1 cellular context compared by ENCODE assay signal in the genomic region with DNA sequence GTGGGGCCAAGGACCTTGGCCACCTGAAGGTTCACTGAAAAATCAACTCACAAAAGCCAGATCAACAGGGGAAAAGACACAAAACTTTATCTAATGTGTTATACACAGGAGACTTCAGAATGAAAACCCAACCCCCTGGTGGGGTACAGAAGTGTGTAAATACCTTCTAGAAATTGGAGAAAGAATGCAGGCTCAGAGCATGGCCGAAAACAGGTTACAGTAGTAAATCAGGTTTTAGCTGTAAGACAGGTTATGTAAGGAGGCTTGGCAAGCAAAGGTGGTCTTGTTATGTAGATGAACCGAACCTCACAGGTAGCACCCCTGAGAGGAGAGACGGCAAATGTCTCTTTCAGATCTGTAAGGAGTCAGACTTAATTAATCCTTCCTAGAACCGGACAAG.
TF ChIP-seq lines count a peak whose summit lies in the region.

No MANE protein-coding gene starts in this region.

TF ChIP-seq in H1, 55 proteins besides CTCF, POLR2A, EP300 and RAD21 (continued from another document):
- no peak for TF ChIP-seq MAFK (IDR thresholded peaks at IDR 0.05; ENCODE audit: low read depth, low read length)
- TF ChIP-seq CHD2 (IDR thresholded peaks at IDR 0.05; ENCODE audit: low read length): no peak
- no peak for TF ChIP-seq CEBPB (IDR thresholded peaks at IDR 0.05; ENCODE audit: low read depth, low read length)
- TF ChIP-seq, protein P1, sequence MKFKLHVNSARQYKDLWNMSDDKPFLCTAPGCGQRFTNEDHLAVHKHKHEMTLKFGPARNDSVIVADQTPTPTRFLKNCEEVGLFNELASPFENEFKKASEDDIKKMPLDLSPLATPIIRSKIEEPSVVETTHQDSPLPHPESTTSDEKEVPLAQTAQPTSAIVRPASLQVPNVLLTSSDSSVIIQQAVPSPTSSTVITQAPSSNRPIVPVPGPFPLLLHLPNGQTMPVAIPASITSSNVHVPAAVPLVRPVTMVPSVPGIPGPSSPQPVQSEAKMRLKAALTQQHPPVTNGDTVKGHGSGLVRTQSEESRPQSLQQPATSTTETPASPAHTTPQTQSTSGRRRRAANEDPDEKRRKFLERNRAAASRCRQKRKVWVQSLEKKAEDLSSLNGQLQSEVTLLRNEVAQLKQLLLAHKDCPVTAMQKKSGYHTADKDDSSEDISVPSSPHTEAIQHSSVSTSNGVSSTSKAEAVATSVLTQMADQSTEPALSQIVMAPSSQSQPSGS (IDR thresholded peaks at IDR 0.05; ENCODE audit: low read length): peak; percentile 74; the same call in 1 of the 2 replicates
- TF ChIP-seq, protein P2, sequence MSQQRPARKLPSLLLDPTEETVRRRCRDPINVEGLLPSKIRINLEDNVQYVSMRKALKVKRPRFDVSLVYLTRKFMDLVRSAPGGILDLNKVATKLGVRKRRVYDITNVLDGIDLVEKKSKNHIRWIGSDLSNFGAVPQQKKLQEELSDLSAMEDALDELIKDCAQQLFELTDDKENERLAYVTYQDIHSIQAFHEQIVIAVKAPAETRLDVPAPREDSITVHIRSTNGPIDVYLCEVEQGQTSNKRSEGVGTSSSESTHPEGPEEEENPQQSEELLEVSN (IDR thresholded peaks at IDR 0.05): no peak
- no peak for TF ChIP-seq RFX5 (IDR thresholded peaks at IDR 0.05; ENCODE audit: borderline replicate concordance, low read depth, low read length)
- 0 out of 2 replicates have a peak, but pooled peaks have one; percentile 29 for TF ChIP-seq SP4 (IDR thresholded peaks at IDR 0.05; ENCODE audit: low read length)
- TF ChIP-seq GTF2F1 (IDR thresholded peaks at IDR 0.05; ENCODE audit: borderline replicate concordance, low read depth, low read length): no peak
- 0 out of 2 replicates have a peak, but pooled peaks have one; percentile 33 for TF ChIP-seq TAF1 (IDR thresholded peaks at IDR 0.05; ENCODE audit: low read depth, low read length)
- no peak for TF ChIP-seq PHF8 (conservative IDR thresholded peaks at IDR 0.05; ENCODE audit: low read depth, low read length)
- TF ChIP-seq TEAD4 (IDR thresholded peaks at IDR 0.05; ENCODE audit: low read depth, low read length): peak; percentile 51; the same call in 1 of the 2 replicates
- TF ChIP-seq, protein P3, sequence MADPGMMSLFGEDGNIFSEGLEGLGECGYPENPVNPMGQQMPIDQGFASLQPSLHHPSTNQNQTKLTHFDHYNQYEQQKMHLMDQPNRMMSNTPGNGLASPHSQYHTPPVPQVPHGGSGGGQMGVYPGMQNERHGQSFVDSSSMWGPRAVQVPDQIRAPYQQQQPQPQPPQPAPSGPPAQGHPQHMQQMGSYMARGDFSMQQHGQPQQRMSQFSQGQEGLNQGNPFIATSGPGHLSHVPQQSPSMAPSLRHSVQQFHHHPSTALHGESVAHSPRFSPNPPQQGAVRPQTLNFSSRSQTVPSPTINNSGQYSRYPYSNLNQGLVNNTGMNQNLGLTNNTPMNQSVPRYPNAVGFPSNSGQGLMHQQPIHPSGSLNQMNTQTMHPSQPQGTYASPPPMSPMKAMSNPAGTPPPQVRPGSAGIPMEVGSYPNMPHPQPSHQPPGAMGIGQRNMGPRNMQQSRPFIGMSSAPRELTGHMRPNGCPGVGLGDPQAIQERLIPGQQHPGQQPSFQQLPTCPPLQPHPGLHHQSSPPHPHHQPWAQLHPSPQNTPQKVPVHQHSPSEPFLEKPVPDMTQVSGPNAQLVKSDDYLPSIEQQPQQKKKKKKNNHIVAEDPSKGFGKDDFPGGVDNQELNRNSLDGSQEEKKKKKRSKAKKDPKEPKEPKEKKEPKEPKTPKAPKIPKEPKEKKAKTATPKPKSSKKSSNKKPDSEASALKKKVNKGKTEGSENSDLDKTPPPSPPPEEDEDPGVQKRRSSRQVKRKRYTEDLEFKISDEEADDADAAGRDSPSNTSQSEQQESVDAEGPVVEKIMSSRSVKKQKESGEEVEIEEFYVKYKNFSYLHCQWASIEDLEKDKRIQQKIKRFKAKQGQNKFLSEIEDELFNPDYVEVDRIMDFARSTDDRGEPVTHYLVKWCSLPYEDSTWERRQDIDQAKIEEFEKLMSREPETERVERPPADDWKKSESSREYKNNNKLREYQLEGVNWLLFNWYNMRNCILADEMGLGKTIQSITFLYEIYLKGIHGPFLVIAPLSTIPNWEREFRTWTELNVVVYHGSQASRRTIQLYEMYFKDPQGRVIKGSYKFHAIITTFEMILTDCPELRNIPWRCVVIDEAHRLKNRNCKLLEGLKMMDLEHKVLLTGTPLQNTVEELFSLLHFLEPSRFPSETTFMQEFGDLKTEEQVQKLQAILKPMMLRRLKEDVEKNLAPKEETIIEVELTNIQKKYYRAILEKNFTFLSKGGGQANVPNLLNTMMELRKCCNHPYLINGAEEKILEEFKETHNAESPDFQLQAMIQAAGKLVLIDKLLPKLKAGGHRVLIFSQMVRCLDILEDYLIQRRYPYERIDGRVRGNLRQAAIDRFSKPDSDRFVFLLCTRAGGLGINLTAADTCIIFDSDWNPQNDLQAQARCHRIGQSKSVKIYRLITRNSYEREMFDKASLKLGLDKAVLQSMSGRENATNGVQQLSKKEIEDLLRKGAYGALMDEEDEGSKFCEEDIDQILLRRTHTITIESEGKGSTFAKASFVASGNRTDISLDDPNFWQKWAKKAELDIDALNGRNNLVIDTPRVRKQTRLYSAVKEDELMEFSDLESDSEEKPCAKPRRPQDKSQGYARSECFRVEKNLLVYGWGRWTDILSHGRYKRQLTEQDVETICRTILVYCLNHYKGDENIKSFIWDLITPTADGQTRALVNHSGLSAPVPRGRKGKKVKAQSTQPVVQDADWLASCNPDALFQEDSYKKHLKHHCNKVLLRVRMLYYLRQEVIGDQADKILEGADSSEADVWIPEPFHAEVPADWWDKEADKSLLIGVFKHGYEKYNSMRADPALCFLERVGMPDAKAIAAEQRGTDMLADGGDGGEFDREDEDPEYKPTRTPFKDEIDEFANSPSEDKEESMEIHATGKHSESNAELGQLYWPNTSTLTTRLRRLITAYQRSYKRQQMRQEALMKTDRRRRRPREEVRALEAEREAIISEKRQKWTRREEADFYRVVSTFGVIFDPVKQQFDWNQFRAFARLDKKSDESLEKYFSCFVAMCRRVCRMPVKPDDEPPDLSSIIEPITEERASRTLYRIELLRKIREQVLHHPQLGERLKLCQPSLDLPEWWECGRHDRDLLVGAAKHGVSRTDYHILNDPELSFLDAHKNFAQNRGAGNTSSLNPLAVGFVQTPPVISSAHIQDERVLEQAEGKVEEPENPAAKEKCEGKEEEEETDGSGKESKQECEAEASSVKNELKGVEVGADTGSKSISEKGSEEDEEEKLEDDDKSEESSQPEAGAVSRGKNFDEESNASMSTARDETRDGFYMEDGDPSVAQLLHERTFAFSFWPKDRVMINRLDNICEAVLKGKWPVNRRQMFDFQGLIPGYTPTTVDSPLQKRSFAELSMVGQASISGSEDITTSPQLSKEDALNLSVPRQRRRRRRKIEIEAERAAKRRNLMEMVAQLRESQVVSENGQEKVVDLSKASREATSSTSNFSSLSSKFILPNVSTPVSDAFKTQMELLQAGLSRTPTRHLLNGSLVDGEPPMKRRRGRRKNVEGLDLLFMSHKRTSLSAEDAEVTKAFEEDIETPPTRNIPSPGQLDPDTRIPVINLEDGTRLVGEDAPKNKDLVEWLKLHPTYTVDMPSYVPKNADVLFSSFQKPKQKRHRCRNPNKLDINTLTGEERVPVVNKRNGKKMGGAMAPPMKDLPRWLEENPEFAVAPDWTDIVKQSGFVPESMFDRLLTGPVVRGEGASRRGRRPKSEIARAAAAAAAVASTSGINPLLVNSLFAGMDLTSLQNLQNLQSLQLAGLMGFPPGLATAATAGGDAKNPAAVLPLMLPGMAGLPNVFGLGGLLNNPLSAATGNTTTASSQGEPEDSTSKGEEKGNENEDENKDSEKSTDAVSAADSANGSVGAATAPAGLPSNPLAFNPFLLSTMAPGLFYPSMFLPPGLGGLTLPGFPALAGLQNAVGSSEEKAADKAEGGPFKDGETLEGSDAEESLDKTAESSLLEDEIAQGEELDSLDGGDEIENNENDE (IDR thresholded peaks at IDR 0.05; ENCODE audit: insufficient replicate concordance, low read length): peak; percentile 91
- TF ChIP-seq SRF (IDR thresholded peaks at IDR 0.05; ENCODE audit: low read depth, low read length): no peak
- TF ChIP-seq RXRA (IDR thresholded peaks at IDR 0.05; ENCODE audit: insufficient read depth, low read depth, low read length): no peak
- TF ChIP-seq, protein P4, sequence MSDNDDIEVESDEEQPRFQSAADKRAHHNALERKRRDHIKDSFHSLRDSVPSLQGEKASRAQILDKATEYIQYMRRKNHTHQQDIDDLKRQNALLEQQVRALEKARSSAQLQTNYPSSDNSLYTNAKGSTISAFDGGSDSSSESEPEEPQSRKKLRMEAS (IDR thresholded peaks at IDR 0.05): no peak
- TF ChIP-seq BRCA1 (IDR thresholded peaks at IDR 0.05; ENCODE audit: low read depth, low read length): no peak
- no peak for TF ChIP-seq SP2 (IDR thresholded peaks at IDR 0.05; ENCODE audit: low read length)
- TF ChIP-seq NANOG (IDR thresholded peaks at IDR 0.05; ENCODE audit: insufficient read depth, low read depth, low read length, poor library complexity, severe bottlenecking): peak; percentile 67
- peak; percentile 81 for TF ChIP-seq YY1 (IDR thresholded peaks at IDR 0.05; ENCODE audit: low read depth, low read length)
- TF ChIP-seq EZH2 (IDR thresholded peaks at IDR 0.05; ENCODE audit: low read depth, low read length, severe bottlenecking): no peak
- TF ChIP-seq TCF12 (IDR thresholded peaks at IDR 0.05; ENCODE audit: low read depth, low read length): peak; percentile 89; the same call in 1 of the 2 replicates
- TF ChIP-seq POU5F1 (IDR thresholded peaks at IDR 0.05; ENCODE audit: low read depth, low read length): peak; percentile 48; the same call in 1 of the 2 replicates
- no peak for TF ChIP-seq GABPA (IDR thresholded peaks at IDR 0.05; ENCODE audit: borderline replicate concordance, insufficient read depth, low read length)
- TF ChIP-seq SP1 (IDR thresholded peaks at IDR 0.05; ENCODE audit: low read depth, low read length): peak; percentile 95
- no peak for TF ChIP-seq JUND (IDR thresholded peaks at IDR 0.05; ENCODE audit: low read length)
- TF ChIP-seq HDAC2 (IDR thresholded peaks at IDR 0.05; ENCODE audit: borderline replicate concordance in 1 of 2, low read depth in 2 of 2, low read length in 2 of 2): peak in 1 of 2 experiments; percentile 92; a peak in 3 of 4 replicates
